Comparison of ENCODE assay signal across 8 cellular contexts in the genomic region with DNA sequence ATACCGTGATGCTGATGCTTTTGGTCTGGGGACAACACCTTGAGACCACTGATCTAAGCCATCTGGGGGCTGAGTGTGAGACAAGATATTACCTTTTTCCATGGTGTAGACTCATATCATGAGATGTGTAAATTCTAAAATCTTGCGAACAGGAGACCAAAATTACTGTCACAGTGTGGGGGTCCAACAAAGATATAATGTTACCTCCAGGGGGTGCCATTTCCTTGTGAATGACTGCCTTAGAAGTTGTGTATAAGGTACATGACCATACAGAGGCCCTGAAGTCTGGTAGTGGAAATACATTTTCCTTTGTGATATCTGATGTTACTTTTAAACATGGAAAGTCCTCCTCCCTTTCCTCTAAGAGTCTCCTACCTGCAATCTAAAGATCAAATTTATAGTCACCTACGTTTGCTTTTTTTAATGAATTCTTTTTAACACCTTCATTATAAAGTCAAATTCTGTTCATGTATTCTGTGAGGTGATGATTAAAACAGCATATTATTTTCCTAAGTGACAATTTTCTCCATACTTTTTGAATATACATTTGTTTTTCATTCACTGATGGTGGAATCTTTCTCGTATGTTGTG.
DNase-seq lines count a peak whose midpoint lies in the region; ATAC-seq and TF ChIP-seq lines count a peak whose summit lies in the region.

No MANE protein-coding gene starts in this region.

- H3K9me3 Mint-ChIP-seq in T-cell = no peaks in the 10 kb centered on the region

- no peak overlapping the region for H3K27ac ChIP-seq in gastrocnemius medialis

- CTCF ChIA-PET in T-cell (lab: Charles Lee) = no interaction called here

- no peaks in the 10 kb centered on the region for H3K27me3 ChIP-seq in gastrocnemius medialis

- H3K36me3 ChIP-seq in gastrocnemius medialis = no peaks in the 10 kb centered on the region

- TF ChIP-seq POLR2A in gastrocnemius medialis (IDR thresholded peaks at IDR 0.05) = no peak

- ATAC-seq in GM18517 (IDR thresholded peaks at IDR 0.05; ENCODE audit: unreplicated experiment) (peak; percentile 60), gastrocnemius medialis (no peak), T-cell (replicated peaks in 1 of 4) (no peak)

- H3K27ac Mint-ChIP-seq in T-cell = no peak overlapping the region

- H3K36me3 Mint-ChIP-seq in T-cell = no peaks in the 10 kb centered on the region

- in situ Hi-C loops in gastrocnemius medialis (cut with MboI; ENCODE audit: low sequenced_read_pairs in 4 of 4) = loop anchor here in 3 of 4 donors (10.0 to 25.0 kb wide), 2 partner anchors 1231 to 1233 kb away; no protein-coding TSS in a partner anchor

- no peaks in the 10 kb centered on the region for H3K4me1 Mint-ChIP-seq in T-cell

- no peak for DNase-seq in AG09319 (ENCODE audit: extremely low read depth, low read depth)
- peak; percentile 10 for DNase-seq in HuH-7.5 (ENCODE audit: low spot score)
- peak; percentile 31 for DNase-seq in SKM-1 (lab: John Stamatoyannopoulos, UW; ENCODE audit: unreplicated experiment)
- DNase-seq in germinal center (ENCODE audit: low spot score) = peak; percentile 13
- no peak for DNase-seq in gastrocnemius medialis
- DNase-seq in T-cell = no peak
- DNase-seq in activated CD4-positive, alpha-beta T cell treated with anti-CD3 and anti-CD28 coated beads for 1 hour = no peak

- peak; percentile 51 for TF ChIP-seq CTCF in AG09319 (IDR thresholded peaks at IDR 0.05; ENCODE audit: low read depth, low read length)
- TF ChIP-seq CTCF in gastrocnemius medialis (IDR thresholded peaks at IDR 0.05 in 4 of 5, conservative IDR thresholded peaks at IDR 0.05 in 1 of 5) = peak in 3 of 5 experiments; percentile 20 to 30 (median 27)

- no peak overlapping the region for H3K4me3 ChIP-seq in gastrocnemius medialis

- H3K4me3 Mint-ChIP-seq in T-cell = no peak overlapping the region

- POLR2A ChIA-PET in T-cell (lab: Charles Lee) = no interaction called here

- intact Hi-C loops in gastrocnemius medialis (cut with DNase I; ENCODE audit: low total_unique reads) = no loop called here

- H3K9me3 ChIP-seq in gastrocnemius medialis = no peaks in the 10 kb centered on the region

- H3K4me1 ChIP-seq in gastrocnemius medialis = peaks cover 0 to 5% of the 10 kb centered on the region in 2 donors

- H3K27me3 Mint-ChIP-seq in T-cell = no peaks in the 10 kb centered on the region

Comparison
In these comparisons a context has a peak if more than half of its experiments do, and no peak if none do; other contexts are left out.
1. DNase-seq: peak in HuH-7.5 (single experiment), SKM-1 (single experiment) and germinal center (single experiment); none in AG09319 (single experiment), gastrocnemius medialis (0 of 2), T-cell (0 of 34) and activated CD4-positive, alpha-beta T cell treated with anti-CD3 and anti-CD28 coated beads for 1 hour (single experiment).